Comparison of ENCODE assay signal across 10 cellular contexts in the genomic region with DNA sequence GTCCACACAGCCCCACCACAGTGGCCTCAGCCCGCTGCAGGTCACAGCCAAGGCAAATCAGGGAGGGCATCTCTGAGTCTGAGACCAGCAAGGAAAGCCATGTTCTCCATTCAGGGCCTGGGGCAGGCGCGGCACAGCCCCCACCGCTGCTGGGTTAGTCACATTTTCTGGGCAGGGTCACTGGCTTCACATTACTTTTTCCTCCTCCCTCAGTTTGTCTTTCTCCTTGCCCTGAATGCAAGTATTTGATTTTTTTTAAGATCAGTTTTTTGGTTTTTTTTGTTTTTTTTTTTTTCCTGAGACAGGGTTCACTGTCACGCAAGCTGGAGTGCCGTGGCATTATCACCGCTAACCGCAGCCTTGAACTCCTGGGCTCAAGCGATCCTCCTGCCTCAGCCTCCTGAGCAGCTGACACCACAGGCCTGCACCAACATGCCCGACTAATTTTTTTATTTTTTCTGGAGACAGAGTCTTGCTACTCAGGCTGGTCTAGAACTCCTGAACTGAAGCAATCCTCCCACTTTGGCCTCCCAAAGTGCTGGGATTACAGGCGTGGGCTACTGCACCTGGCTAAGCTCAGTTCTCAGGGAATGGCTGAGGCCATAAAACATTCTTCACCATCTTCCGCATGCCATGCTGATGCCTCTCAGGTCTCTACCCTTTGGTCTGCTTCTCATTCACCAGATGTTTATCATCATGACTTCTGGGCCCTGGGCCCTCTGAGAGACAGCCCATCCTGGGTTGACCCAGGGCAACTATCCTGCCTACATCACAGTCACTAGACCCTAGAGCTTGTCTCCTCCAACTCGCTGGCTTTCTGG. TPM values are rescaled to one million over a fixed set of nuclear protein-coding genes. Genes with fewer than 3 reads are reported as not detected.
A peak's percentile ranks its signal among the peaks of the same experiment; 100 is the strongest.
DNase-seq lines count a peak whose midpoint lies in the region; ATAC-seq and TF ChIP-seq lines count a peak whose summit lies in the region.
"Had no signal": no experiment of that assay in that cellular context is flagged by ENCODE, and none has a peak within 500 bp of the region (broad histone marks: within the 10 kb centered on the region; RNA-seq: fewer than 3 reads in every experiment).

No MANE protein-coding gene starts in this region.

- H3K36me3 ChIP-seq in DOHH2 (ENCODE audit: control insufficient read depth, low read length) (no peaks in the 10 kb centered on the region), KOPT-K1 (ENCODE audit: insufficient read depth, low read length) (no peaks in the 10 kb centered on the region), trophoblast cell (ENCODE audit: control insufficient read depth in 1 of 2, insufficient read depth in 2 of 2, low read length in 2 of 2) (peaks cover 0 to 2% of the 10 kb centered on the region in 2 experiments), adrenal gland (replicated peaks in 1 of 2) (no peaks in the 10 kb centered on the region), aorta (ENCODE audit: control insufficient read depth in 1 of 2, insufficient read depth in 2 of 2, low read length in 1 of 2) (no peaks in the 10 kb centered on the region)

- H2BK120ac ChIP-seq in trophoblast cell (ENCODE audit: insufficient read depth, low read length, poor library complexity): no peak overlapping the region

- no peak overlapping the region for H4K12ac ChIP-seq in trophoblast cell (ENCODE audit: low read depth, low read length)

- WGBS in trophoblast cell (ENCODE audit: extremely low coverage, insufficient coverage, insufficient read length): no CpG with 5 or more reads among the region's 13 CpGs
- 85 to 93% (median 90%) methylated on average over 12 to 13 of the region's 13 CpGs for WGBS in adrenal gland, 4 donors
- WGBS in aorta, 2 donors: 88% methylated on average over 13 of the region's 13 CpGs

- no peaks in the 10 kb centered on the region for H3F3A ChIP-seq in DOHH2 (ENCODE audit: control insufficient read depth, insufficient read depth)

- H3K27ac ChIP-seq in DOHH2 (ENCODE audit: low read depth, low read length) (no peak overlapping the region), KOPT-K1 (ENCODE audit: low read depth, low read length, poor library complexity, severe bottlenecking) (peak overlapping the region; percentile 97), coronary artery (peak overlapping the region; percentile 45 to 75), trophoblast cell (ENCODE audit: low read depth, low read length) (no peak overlapping the region), adrenal gland (no peak overlapping the region), aorta (ENCODE audit: low read depth in 1 of 2, low read length in 2 of 2) (no peak overlapping the region)

- H3K4me2 ChIP-seq in DOHH2 (ENCODE audit: low read length) (peak overlapping the region; percentile 37), trophoblast cell (ENCODE audit: low read length) (no peak overlapping the region)

- no peak overlapping the region for H2BK5ac ChIP-seq in trophoblast cell (ENCODE audit: low read depth, low read length, poor library complexity)

- DNase-seq in coronary artery (ENCODE audit: low spot score) (no peak), trophoblast cell (peak; percentile 93 to 94), adrenal gland (no peak), aorta (no peak), NCI-H2029 treated with DMSO at 0.1 percent for 48 hours (lab: John Stamatoyannopoulos, UW) (no peak)
- DNase-seq: NCI-H2171 had no signal

- peaks cover 5% of the 10 kb centered on the region for H3K79me1 ChIP-seq in trophoblast cell (ENCODE audit: low read length)

- H3K4ac ChIP-seq in trophoblast cell (ENCODE audit: low read depth, low read length): no peak overlapping the region

- TF ChIP-seq POLR2A in adrenal gland (IDR thresholded peaks at IDR 0.05): no peak

- no peak overlapping the region for H3K23ac ChIP-seq in trophoblast cell (ENCODE audit: low read length)

- H3K9me2 ChIP-seq in DOHH2 (replicated peaks; ENCODE audit: control insufficient read depth, low read length): no peaks in the 10 kb centered on the region

- H3K79me2 ChIP-seq in DOHH2 (ENCODE audit: control insufficient read depth, low read length): no peaks in the 10 kb centered on the region
- peaks cover 8% of the 10 kb centered on the region for H3K79me2 ChIP-seq in trophoblast cell (ENCODE audit: control insufficient read depth, insufficient read depth, low read length, poor library complexity)

- H4K91ac ChIP-seq in trophoblast cell (ENCODE audit: low read depth, low read length): no peak overlapping the region

- H4K20me1 ChIP-seq in DOHH2 (ENCODE audit: control insufficient read depth, insufficient read depth, low read depth, low read length): no peaks in the 10 kb centered on the region

- peaks cover 23% of the 10 kb centered on the region for H3K4me1 ChIP-seq in DOHH2 (ENCODE audit: control insufficient read depth, low read length)
- H3K4me1 ChIP-seq in trophoblast cell (ENCODE audit: control insufficient read depth in 1 of 2, insufficient read depth in 2 of 2, low read length in 2 of 2): peaks cover 23 to 24% of the 10 kb centered on the region in 2 experiments
- H3K4me1 ChIP-seq in adrenal gland (replicated peaks in 1 of 2): peaks cover 0 to 7% of the 10 kb centered on the region in 2 donors
- H3K4me1 ChIP-seq in aorta (ENCODE audit: control insufficient read depth in 1 of 2, insufficient read depth in 2 of 2, low read length in 2 of 2): no peaks in the 10 kb centered on the region

- no peak overlapping the region for H3K9ac ChIP-seq in trophoblast cell (ENCODE audit: low read length)

- H3K18ac ChIP-seq in trophoblast cell (ENCODE audit: low read length): peak overlapping the region; percentile 34

- H3K9me3 ChIP-seq in DOHH2 (ENCODE audit: control insufficient read depth, insufficient read depth, low read length) (no peaks in the 10 kb centered on the region), KOPT-K1 (ENCODE audit: insufficient read depth, low read length, poor library complexity, severe bottlenecking) (no peaks in the 10 kb centered on the region), trophoblast cell (ENCODE audit: insufficient read depth, low read depth, low read length) (no peaks in the 10 kb centered on the region), adrenal gland (replicated peaks in 1 of 3) (no peaks in the 10 kb centered on the region), aorta (ENCODE audit: control insufficient read depth, low read length) (no peaks in the 10 kb centered on the region)

- H3K14ac ChIP-seq in trophoblast cell (ENCODE audit: low read length): no peak overlapping the region

- no peak for TF ChIP-seq CTCF in DOHH2 (IDR thresholded peaks at IDR 0.05; ENCODE audit: low read depth, low read length, poor library complexity, severe bottlenecking)
- TF ChIP-seq CTCF in coronary artery (IDR thresholded peaks at IDR 0.05): no peak
- no peak for TF ChIP-seq CTCF in adrenal gland (IDR thresholded peaks at IDR 0.05)

- no peak overlapping the region for H2AFZ ChIP-seq in trophoblast cell (ENCODE audit: insufficient read depth, low read length, poor library complexity)

- intact Hi-C loops in adrenal gland (cut with DNase I) (no loop called here), aorta (cut with DNase I) (no loop called here)

- H2BK12ac ChIP-seq in trophoblast cell (ENCODE audit: low read length): no peak overlapping the region

- ATAC-seq in aorta (ENCODE audit: low FRiP score) (no peak), GM18873 (IDR thresholded peaks at IDR 0.05; ENCODE audit: low FRiP score, unreplicated experiment) (no peak)

- peaks cover 20% of the 10 kb centered on the region for H3K27me3 ChIP-seq in DOHH2 (ENCODE audit: control insufficient read depth, low read length)
- no peaks in the 10 kb centered on the region for H3K27me3 ChIP-seq in trophoblast cell (ENCODE audit: insufficient read depth, low read length)
- no peaks in the 10 kb centered on the region for H3K27me3 ChIP-seq in adrenal gland
- H3K27me3 ChIP-seq in aorta (ENCODE audit: control insufficient read depth in 1 of 2, insufficient read depth in 2 of 2, low read length in 1 of 2): no peaks in the 10 kb centered on the region

- no peak overlapping the region for H4K8ac ChIP-seq in trophoblast cell (ENCODE audit: low read depth, low read length)

- no peak overlapping the region for H3K4me3 ChIP-seq in DOHH2 (ENCODE audit: low read length)
- H3K4me3 ChIP-seq in coronary artery: peak overlapping the region; percentile 51
- no peak overlapping the region for H3K4me3 ChIP-seq in trophoblast cell (ENCODE audit: low read depth, low read length)
- no peak overlapping the region for H3K4me3 ChIP-seq in adrenal gland
- H3K4me3 ChIP-seq in aorta (ENCODE audit: low read length in 2 of 2): no peak overlapping the region

- H2AK5ac ChIP-seq in trophoblast cell (ENCODE audit: low read length): no peak overlapping the region

RNA-seq across cellular contexts. Expression of a gene that starts 0.6 kb away (rescaled TPM):
- 242 and 243 TPM in 2 replicates for polyA plus RNA-seq in trophoblast cell (2013)
- total RNA-seq in adrenal gland: 100 to 1,000 TPM in 1 of 8 donors, 10 to 100 TPM in 7; 17.5 to 104 (median 41.4) TPM
- 100 to 1,000 TPM in 1 of 3 donors, 10 to 100 TPM in 2; 13.8 to 192 (median 71.2) TPM for polyA plus RNA-seq in adrenal gland
- 10 to 100 TPM; 67.1 to 78.5 TPM for total RNA-seq in aorta
- polyA plus RNA-seq in aorta: 100 to 1,000 TPM in 1 of 2 donors, 10 to 100 TPM in 1; 24.9 to 103 TPM

RNA-seq across cellular contexts. Expression of a gene that starts 7.7 kb away (rescaled TPM):
- 0.14 and 0.17 TPM in 2 replicates for polyA plus RNA-seq in trophoblast cell (2013)
- total RNA-seq in adrenal gland: 1 to 10 TPM in 1 of 8 donors, under 1 TPM in 2, not detected in 5; 0.69 to 1.4 (median 0.74) TPM
- 1 to 10 TPM in 2 of 3 donors, under 1 TPM in 1; 0.53 to 4.2 (median 1.3) TPM for polyA plus RNA-seq in adrenal gland
- not detected for total RNA-seq in aorta
- 1 to 10 TPM in 1 of 2 donors, not detected in 1; 1.5 TPM for polyA plus RNA-seq in aorta
- polyA plus RNA-seq: endothelial cell of umbilical vein had no signal

RNA-seq across cellular contexts. Expression of a gene that starts 56.2 kb away (rescaled TPM):
- polyA plus RNA-seq in trophoblast cell (2013): 8.5 and 9.9 TPM in 2 replicates
- 10 to 100 TPM; 12.3 to 37.0 (median 25.3) TPM for total RNA-seq in adrenal gland
- 10 to 100 TPM; 18.9 to 69.0 (median 63.1) TPM for polyA plus RNA-seq in adrenal gland
- 10 to 100 TPM; 17.0 to 26.6 TPM for total RNA-seq in aorta
- 10 to 100 TPM in 1 of 2 donors, 1 to 10 TPM in 1; 9.5 to 38.3 TPM for polyA plus RNA-seq in aorta

RNA-seq across cellular contexts. Expression of a gene that starts 56.5 kb away (rescaled TPM):
- polyA plus RNA-seq in trophoblast cell (2013): 19.1 and 20.6 TPM in 2 replicates
- 100 to 1,000 TPM in 7 of 8 donors, 10 to 100 TPM in 1; 93.8 to 178 (median 131) TPM for total RNA-seq in adrenal gland
- 100 to 1,000 TPM in 1 of 3 donors, 10 to 100 TPM in 2; 26.1 to 209 (median 60.7) TPM for polyA plus RNA-seq in adrenal gland
- total RNA-seq in aorta: 10 to 100 TPM; 23.8 to 29.5 TPM
- 10 to 100 TPM; 18.9 to 22.7 TPM for polyA plus RNA-seq in aorta

Comparison
In these comparisons a context has a peak if more than half of its experiments do, and no peak if none do; other contexts are left out.
1. H3K27ac ChIP-seq: peak in KOPT-K1 (single experiment) and coronary artery (2 of 2); none in DOHH2 (single experiment), trophoblast cell (single experiment), adrenal gland (0 of 5) and aorta (0 of 2).
2. DNase-seq: peak in trophoblast cell (2 of 2); none in coronary artery (single experiment), adrenal gland (0 of 7), aorta (0 of 2) and NCI-H2029 treated with DMSO at 0.1 percent for 48 hours (single experiment).